In the genomic region with DNA sequence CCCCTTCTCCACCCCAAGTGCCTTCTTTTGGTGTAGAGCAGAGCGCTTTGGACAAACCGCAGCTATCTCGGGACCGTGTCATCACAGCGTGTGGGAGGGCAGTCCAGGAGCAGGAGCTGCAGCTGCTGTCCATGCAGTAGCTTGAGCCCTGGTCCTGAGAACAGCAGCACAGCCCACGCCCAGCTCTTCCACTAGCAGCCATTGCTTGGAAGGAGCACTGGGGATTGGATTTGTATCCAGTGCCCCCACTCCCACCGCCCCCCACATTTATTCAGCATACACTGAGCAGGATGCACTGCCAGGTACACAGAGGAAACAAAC, we compare ENCODE assay signal across 11 cellular contexts.
A peak's percentile ranks its signal among the peaks of the same experiment; 100 is the strongest.
DNase-seq lines count a peak whose midpoint lies in the region; ATAC-seq and TF ChIP-seq lines count a peak whose summit lies in the region.
"Had no signal": no experiment of that assay in that cellular context is flagged by ENCODE, and none has a peak within 500 bp of the region (broad histone marks: within the 10 kb centered on the region; RNA-seq: fewer than 3 reads in every experiment).

No MANE protein-coding gene starts in this region.

- H3K9me3 ChIP-seq in breast epithelium, result no peaks in the 10 kb centered on the region
- no peaks in the 10 kb centered on the region for H3K9me3 ChIP-seq in body of pancreas
- no peaks in the 10 kb centered on the region for H3K9me3 ChIP-seq in lower lobe of right lung
- H3K9me3 ChIP-seq in upper lobe of right lung, result no peaks in the 10 kb centered on the region

- DNase-seq in breast epithelium (ENCODE audit: low spot score in 2 of 2), result no peak
- no peak for DNase-seq in MCF 10A (ENCODE audit: unreplicated experiment)
- DNase-seq in body of pancreas, result peak in 1 of 4 donors; percentile 26
- DNase-seq in lower lobe of right lung, result peak; percentile 47
- peak; percentile 68 for DNase-seq in upper lobe of right lung
- DNase-seq in NCI-H2196 treated with DMSO at 0.1 percent for 48 hours (lab: John Stamatoyannopoulos, UW; ENCODE audit: unreplicated experiment), result no peak
- DNase-seq in dermis blood vessel endothelial cell, result no peak
- DNase-seq: DMS 273 treated with DMSO at 0.1 percent for 48 hours, H7 had no signal

- peaks cover 0 to 16% of the 10 kb centered on the region in 2 donors for H3K4me1 ChIP-seq in breast epithelium
- H3K4me1 ChIP-seq in body of pancreas, result peaks cover 80% of the 10 kb centered on the region
- peaks cover 71% of the 10 kb centered on the region for H3K4me1 ChIP-seq in lower lobe of right lung
- H3K4me1 ChIP-seq in upper lobe of right lung, result peaks cover 39% of the 10 kb centered on the region

- no peaks in the 10 kb centered on the region for H3K36me3 ChIP-seq in breast epithelium
- no peaks in the 10 kb centered on the region for H3K36me3 ChIP-seq in body of pancreas (replicated peaks in 1 of 2; ENCODE audit: insufficient read depth in 1 of 2, low read depth in 2 of 2)
- H3K36me3 ChIP-seq in lower lobe of right lung, result no peaks in the 10 kb centered on the region
- no peaks in the 10 kb centered on the region for H3K36me3 ChIP-seq in upper lobe of right lung

- no peaks in the 10 kb centered on the region for H3K9me3 Mint-ChIP-seq in MCF 10A (ENCODE audit: unreplicated experiment)

- H3K4me3 ChIP-seq in breast epithelium (no peak overlapping the region), body of pancreas (no peak overlapping the region), lower lobe of right lung (no peak overlapping the region), upper lobe of right lung (no peak overlapping the region)
- H3K4me3 ChIP-seq: GM12878 had no signal

- H3K27ac ChIP-seq in breast epithelium (peak overlapping the region; percentile 76 to 82), body of pancreas (peak overlapping the region; percentile 49 to 82 (median 79)), lower lobe of right lung (no peak overlapping the region), upper lobe of right lung (no peak overlapping the region)

- H3K27ac Mint-ChIP-seq in MCF 10A (ENCODE audit: low read depth, unreplicated experiment), result no peak overlapping the region

- H3K27me3 ChIP-seq in breast epithelium, result no peaks in the 10 kb centered on the region
- no peaks in the 10 kb centered on the region for H3K27me3 ChIP-seq in body of pancreas
- no peaks in the 10 kb centered on the region for H3K27me3 ChIP-seq in lower lobe of right lung (ENCODE audit: low read depth)
- no peaks in the 10 kb centered on the region for H3K27me3 ChIP-seq in upper lobe of right lung

- ATAC-seq in body of pancreas (no peak), lower lobe of right lung (no peak), upper lobe of right lung (peak; percentile 7), GM18873 (IDR thresholded peaks at IDR 0.05; ENCODE audit: low FRiP score, unreplicated experiment) (no peak)
- ATAC-seq: GM12878 had no signal

- no peak for TF ChIP-seq POLR2A in breast epithelium (IDR thresholded peaks at IDR 0.05)
- TF ChIP-seq POLR2A in body of pancreas (IDR thresholded peaks at IDR 0.05), result no peak

- peaks cover 65% of the 10 kb centered on the region for H3K4me1 Mint-ChIP-seq in MCF 10A (ENCODE audit: insufficient read depth, unreplicated experiment)

- H3K27me3 Mint-ChIP-seq in MCF 10A (ENCODE audit: insufficient read depth, unreplicated experiment), result no peaks in the 10 kb centered on the region

- no peaks in the 10 kb centered on the region for H3K36me3 Mint-ChIP-seq in MCF 10A (ENCODE audit: insufficient read depth, unreplicated experiment)

- no peak overlapping the region for H3K4me3 Mint-ChIP-seq in MCF 10A (ENCODE audit: unreplicated experiment)

- no peak for TF ChIP-seq CTCF in breast epithelium (IDR thresholded peaks at IDR 0.05)
- TF ChIP-seq CTCF in MCF 10A (IDR thresholded peaks at IDR 0.05; ENCODE audit: unreplicated experiment), result no peak
- TF ChIP-seq CTCF in body of pancreas (IDR thresholded peaks at IDR 0.05), result no peak
- no peak for TF ChIP-seq CTCF in lower lobe of right lung (IDR thresholded peaks at IDR 0.05)
- TF ChIP-seq CTCF in upper lobe of right lung (IDR thresholded peaks at IDR 0.05), result no peak

- 80 to 89% methylated on average over 7 of the region's 7 CpGs for WGBS in body of pancreas, 2 donors

- BruUV-seq in MCF 10A (replicated peaks; lab: Mats Ljungman, UMichigan), result no TSS peak

- CTCF ChIA-PET in MCF 10A (lab: Yijun Ruan, JAX), result interaction anchor here (0.5 to 26.6 kb wide), 9 partner anchors 8 to 158 kb away, joined by 3 to 1942 read pairs (median 31); a partner anchor contains a TSS

- POLR2A ChIA-PET in MCF 10A (lab: Yijun Ruan, JAX), result interaction anchor here (0.7 to 3.5 kb wide), 7 partner anchors 45 to 206 kb away, joined by 3 to 33 read pairs (median 4); no protein-coding TSS in a partner anchor

- intact Hi-C loops in breast epithelium (cut with DNase I; ENCODE audit: low total_unique reads) (no loop called here), MCF 10A (cut with micrococcal nuclease) (loop anchor here (5.0 kb wide), 1 partner anchor 50 kb away; no protein-coding TSS in a partner anchor), body of pancreas (cut with DNase I) (no loop called here), lower lobe of right lung (cut with DNase I) (no loop called here), upper lobe of right lung (cut with DNase I) (no loop called here)

Comparison
In these comparisons a context has a peak if more than half of its experiments do, and no peak if none do; other contexts are left out.
1. DNase-seq: peak in lower lobe of right lung (single experiment) and upper lobe of right lung (single experiment); none in breast epithelium (0 of 2), MCF 10A (single experiment), NCI-H2196 treated with DMSO at 0.1 percent for 48 hours (single experiment) and dermis blood vessel endothelial cell (single experiment).
2. H3K27ac ChIP-seq: peak in breast epithelium (2 of 2) and body of pancreas (4 of 4); none in lower lobe of right lung (single experiment) and upper lobe of right lung (single experiment).